Comparison of ENCODE assay signal across 8 cellular contexts in the genomic region with DNA sequence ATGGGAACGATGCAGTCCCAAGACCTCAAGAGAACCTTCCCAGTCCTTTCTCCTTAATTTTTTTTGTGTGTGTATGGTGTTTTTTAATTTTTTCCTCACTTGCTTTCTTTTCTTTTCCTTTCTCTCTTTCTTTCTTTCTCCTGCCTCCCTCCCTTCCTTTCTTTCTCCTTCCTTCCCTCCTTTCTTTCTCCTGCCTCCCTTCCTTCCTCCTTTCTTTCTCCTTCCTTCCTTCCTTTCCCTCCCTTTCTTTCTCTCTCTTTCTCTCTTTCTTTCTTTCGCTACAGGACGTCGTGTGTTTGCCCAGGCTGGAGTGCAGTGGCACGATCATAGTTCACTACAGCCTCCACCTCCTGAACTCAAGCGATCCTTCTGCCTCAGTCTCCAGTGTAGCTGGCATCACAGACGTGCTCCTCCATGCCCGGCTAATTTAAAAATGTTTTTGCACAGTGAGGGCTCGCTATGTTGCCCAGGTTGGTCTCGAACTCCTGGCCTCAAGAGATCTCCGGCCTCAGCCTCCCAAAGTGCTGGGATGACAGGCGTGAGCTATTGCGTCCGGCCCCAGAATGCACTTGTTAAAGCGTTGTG. TPM values are rescaled to one million over a fixed set of nuclear protein-coding genes. Genes with fewer than 3 reads are reported as not detected.
DNase-seq lines count a peak whose midpoint lies in the region; ATAC-seq, FAIRE-seq and TF ChIP-seq lines count a peak whose summit lies in the region.

No MANE protein-coding gene starts in this region.

- no peak overlapping the region for H3K27ac ChIP-seq in GM12878 (ENCODE audit: control insufficient read depth, insufficient read depth)
- H3K27ac ChIP-seq in tibial artery = peak overlapping the region; percentile 94 to 97

- in situ Hi-C loops in GM12878 (cut with MboI) = no loop called here

- no peak for FAIRE-seq in GM12878 (lab: Jason Lieb, UNC)

- peak overlapping the region; percentile 70 for H3K4me3 Mint-ChIP-seq in activated naive CD4-positive, alpha-beta T cell treated with anti-CD3 and anti-CD28 coated beads for 36 hours
- peak overlapping the region; percentile 71 for H3K4me3 Mint-ChIP-seq in memory B cell

- CTCF ChIA-PET in activated naive CD4-positive, alpha-beta T cell treated with anti-CD3 and anti-CD28 coated beads for 36 hours (lab: Charles Lee) = interaction anchor here (0.6 to 2.5 kb wide), 13 partner anchors 9 to 686 kb away, joined by 3 to 16 read pairs (median 3); no protein-coding TSS in a partner anchor
- CTCF ChIA-PET in GM12878 (lab: Yijun Ruan, JAX) = interaction anchor here (0.6 to 1.9 kb wide), 10 partner anchors 8 to 528 kb away, joined by 3 to 9 read pairs (median 3); no protein-coding TSS in a partner anchor

- POLR2A ChIA-PET in GM12878 (lab: Charles Lee) = interaction anchor here (0.6 kb wide), 1 partner anchor 101 kb away, joined by 5 read pairs; no protein-coding TSS in a partner anchor

- H3K4me1 ChIP-seq in GM12878 (ENCODE audit: control insufficient read depth, insufficient read depth, low read length) = peaks cover 6% of the 10 kb centered on the region
- peaks cover 0 to 29% (median 16%) of the 10 kb centered on the region in 4 donors for H3K4me1 ChIP-seq in tibial artery

- no peaks in the 10 kb centered on the region for H3K9me3 ChIP-seq in GM12878 (replicated peaks; ENCODE audit: control insufficient read depth, insufficient read depth, low read length)
- no peaks in the 10 kb centered on the region for H3K9me3 ChIP-seq in tibial artery

- peaks cover 20% of the 10 kb centered on the region for H3K36me3 Mint-ChIP-seq in activated naive CD4-positive, alpha-beta T cell treated with anti-CD3 and anti-CD28 coated beads for 36 hours (ENCODE audit: low read depth)
- H3K36me3 Mint-ChIP-seq in memory B cell = peaks cover 5% of the 10 kb centered on the region

- peak overlapping the region; percentile 68 for H3K27ac Mint-ChIP-seq in activated naive CD4-positive, alpha-beta T cell treated with anti-CD3 and anti-CD28 coated beads for 36 hours
- H3K27ac Mint-ChIP-seq in memory B cell = peak overlapping the region; percentile 92

- no peak for TF ChIP-seq POLR2A in GM12878 (IDR thresholded peaks at IDR 0.05; ENCODE audit: low read depth, low read length)

- RAD21 ChIA-PET in GM12878 (lab: Charles Lee; ENCODE audit: unreplicated experiment) = interaction anchor here (0.6 to 1.6 kb wide), 3 partner anchors 53 to 324 kb away, joined by 3 to 5 read pairs (median 3); a partner anchor contains a TSS

- SMC1A ChIA-PET in GM12878 (lab: Charles Lee; ENCODE audit: uncharacterized antibody, unreplicated experiment) = no interaction called here

- 79% methylated on average over 15 of the region's 15 CpGs for WGBS in GM12878 (ENCODE audit: insufficient coverage, insufficient replicate concordance, low lambda C conversion rate, missing lambda C conversion rate)

- H3K36me3 ChIP-seq in GM12878 (ENCODE audit: control insufficient read depth in 2 of 2, insufficient read depth in 2 of 2, low read length in 1 of 2) (no peaks in the 10 kb centered on the region), tibial artery (peaks cover 0 to 12% (median 0%) of the 10 kb centered on the region in 3 donors)

- H3K27me3 Mint-ChIP-seq in activated naive CD4-positive, alpha-beta T cell treated with anti-CD3 and anti-CD28 coated beads for 36 hours (ENCODE audit: low read depth) = no peaks in the 10 kb centered on the region
- no peaks in the 10 kb centered on the region for H3K27me3 Mint-ChIP-seq in memory B cell

- intact Hi-C loops in activated naive CD4-positive, alpha-beta T cell treated with anti-CD3 and anti-CD28 coated beads for 36 hours (cut with micrococcal nuclease) = loop anchor here (1.0 to 10.0 kb wide), 6 partner anchors 12 to 1209 kb away; a partner anchor contains a TSS
- intact Hi-C loops in GM12878 (cut with micrococcal nuclease; ENCODE audit: unreplicated experiment) = loop anchor here (1.0 to 10.0 kb wide), 3 partner anchors 209 to 659 kb away; no protein-coding TSS in a partner anchor
- intact Hi-C loops in tibial artery (cut with DNase I; ENCODE audit: low total_unique reads) = loop anchor here (10.0 kb wide), 1 partner anchor 79 kb away; a partner anchor contains a TSS

- H3K4me3 ChIP-seq in GM12878 = peak overlapping the region; percentile 7; the same call in 1 of the 2 replicates
- peak overlapping the region; percentile 72 to 88 for H3K4me3 ChIP-seq in tibial artery

- BruUV-seq in GM12878 (replicated peaks; lab: Mats Ljungman, UMichigan) = no TSS peak

- peak overlapping the region; percentile 84 for H3K4me2 ChIP-seq in GM12878 (ENCODE audit: control insufficient read depth, insufficient read depth)

- TF ChIP-seq CTCF in GM12878 (IDR thresholded peaks at IDR 0.05 in 2 of 3, conservative IDR thresholded peaks at IDR 0.05 in 1 of 3; ENCODE audit: control insufficient read depth in 2 of 3, extremely low read depth in 1 of 3, insufficient read depth in 1 of 3, low read depth in 3 of 3, low read length in 3 of 3) (no peak), tibial artery (IDR thresholded peaks at IDR 0.05) (no peak)

- no peak for DNase-seq in activated naive CD4-positive, alpha-beta T cell treated with anti-CD3 and anti-CD28 coated beads for 36 hours
- DNase-seq in activated naive CD4-positive, alpha-beta T cell (lab: John Stamatoyannopoulos, UW) = no peak
- no peak for DNase-seq in GM12878 (ENCODE audit: low read depth, low spot score)
- no peak for DNase-seq in memory B cell (ENCODE audit: low spot score in 2 of 2)
- no peak for DNase-seq in tibial artery
- no peak for DNase-seq in germinal center (ENCODE audit: low spot score)
- DNase-seq in NOMO-1 treated with DMSO at 0.1 percent for 48 hours (lab: John Stamatoyannopoulos, UW; ENCODE audit: unreplicated experiment) = no peak

- H2AFZ ChIP-seq in GM12878 (ENCODE audit: control insufficient read depth, low read depth, low read length) = peak overlapping the region; percentile 80

- ATAC-seq in GM12878 (no peak), memory B cell (ENCODE audit: low read depth) (no peak), GM21737 (IDR thresholded peaks at IDR 0.05; ENCODE audit: unreplicated experiment) (no peak)

- TF ChIP-seq EP300 in GM12878 (IDR thresholded peaks at IDR 0.05; ENCODE audit: borderline replicate concordance in 1 of 2, control insufficient read depth in 1 of 2, low read depth in 2 of 2, low read length in 2 of 2) = no peak

- peak overlapping the region; percentile 58 for H3K9ac ChIP-seq in GM12878 (ENCODE audit: control insufficient read depth, insufficient read depth, low read length)

- H4K20me1 ChIP-seq in GM12878 (ENCODE audit: control insufficient read depth, insufficient read depth) = no peaks in the 10 kb centered on the region

- H3K79me2 ChIP-seq in GM12878 (ENCODE audit: control insufficient read depth, insufficient read depth, low read length) = peaks cover 12% of the 10 kb centered on the region

- H3K4me1 Mint-ChIP-seq in activated naive CD4-positive, alpha-beta T cell treated with anti-CD3 and anti-CD28 coated beads for 36 hours (ENCODE audit: low read depth) = peaks cover 30% of the 10 kb centered on the region
- peaks cover 21% of the 10 kb centered on the region for H3K4me1 Mint-ChIP-seq in memory B cell

- H3K9me3 Mint-ChIP-seq in activated naive CD4-positive, alpha-beta T cell treated with anti-CD3 and anti-CD28 coated beads for 36 hours = no peaks in the 10 kb centered on the region
- H3K9me3 Mint-ChIP-seq in memory B cell = no peaks in the 10 kb centered on the region

- TF ChIP-seq RAD21 in GM12878 (IDR thresholded peaks at IDR 0.05; ENCODE audit: insufficient read depth, low read depth, low read length) = no peak

- no peaks in the 10 kb centered on the region for H3K27me3 ChIP-seq in GM12878 (replicated peaks in 1 of 2; ENCODE audit: control insufficient read depth in 2 of 2, insufficient read depth in 2 of 2, low read length in 1 of 2)
- no peaks in the 10 kb centered on the region for H3K27me3 ChIP-seq in tibial artery

RNA-seq across cellular contexts. Expression of a gene that starts 0.7 kb away (rescaled TPM):
- 10 to 100 TPM; 57.3 to 57.6 TPM for total RNA-seq in activated naive CD4-positive, alpha-beta T cell treated with anti-CD3 and anti-CD28 coated beads for 36 hours
- total RNA-seq in GM12878 (2013; cell fraction: nucleolus; rRNA removed) = 46.1 and 48.0 TPM in 2 replicates
- total RNA-seq in GM12878 (2014; rRNA removed) (47.7 TPM in 2 replicates), GM12878 (2014; rRNA removed; fragmentation: Illumina TruSeq; extraction: Trizol) (51.7 and 52.0 TPM in 2 replicates), GM12878 (2021) (44.7 and 45.0 TPM in 2 replicates)
- 19.8 TPM for polyA plus RNA-seq in GM12878 (2011; ENCODE audit: low read depth)
- polyA plus RNA-seq in GM12878 (2011; rRNA removed) (70.8 and 104 TPM in 2 replicates), GM12878 (2014; fragmentation: Illumina TruSeq; extraction: Trizol) (62.9 and 102 TPM in 2 replicates), GM12878 (2014; fragmentation: Nextera tagmentation; extraction: Ambion mirVana) (10 to 100 TPM; 24.7 to 29.9 TPM), GM12878 (2014; rRNA removed) (38.8 and 46.9 TPM in 2 replicates), GM12878 (2016; fragmentation: Nextera tagmentation; extraction: Ambion mirVana) (10 to 100 TPM; 83.8 to 88.5 TPM)
- polyA plus RNA-seq in GM12878 (2011; cell fraction: cytosol; rRNA removed) = 26.4 and 28.1 TPM in 2 replicates
- 30.3 and 31.0 TPM in 2 replicates for polyA plus RNA-seq in GM12878 (2011; cell fraction: nucleus; rRNA removed)
- polyA plus RNA-seq in GM12878 (2012) = 25.1 and 28.2 TPM in 2 replicates
- 24.6 and 40.3 TPM in 2 replicates for polyA minus RNA-seq in GM12878 (2011; rRNA and poly(A)+ RNA removed)
- 12.6 and 14.3 TPM in 2 replicates for polyA minus RNA-seq in GM12878 (2011; cell fraction: cytosol; rRNA and poly(A)+ RNA removed)
- polyA minus RNA-seq in GM12878 (2011; cell fraction: nucleus; rRNA and poly(A)+ RNA removed) = 26.6 and 36.3 TPM in 2 replicates

RNA-seq across cellular contexts. Expression of a gene that starts 12.0 kb away (rescaled TPM):
- 10 to 100 TPM; 17.3 to 18.7 TPM for total RNA-seq in activated naive CD4-positive, alpha-beta T cell treated with anti-CD3 and anti-CD28 coated beads for 36 hours
- total RNA-seq in GM12878 (2013; cell fraction: nucleolus; rRNA removed) = 8.2 and 9.0 TPM in 2 replicates
- total RNA-seq in GM12878 (2014; rRNA removed) (29.9 and 31.3 TPM in 2 replicates), GM12878 (2014; rRNA removed; fragmentation: Illumina TruSeq; extraction: Trizol) (26.4 and 28.6 TPM in 2 replicates), GM12878 (2021) (18.7 and 23.1 TPM in 2 replicates)
- 16.1 TPM for polyA plus RNA-seq in GM12878 (2011; ENCODE audit: low read depth)
- polyA plus RNA-seq in GM12878 (2011; rRNA removed) (28.6 and 32.2 TPM in 2 replicates), GM12878 (2014; fragmentation: Illumina TruSeq; extraction: Trizol) (25.8 and 26.2 TPM in 2 replicates), GM12878 (2014; fragmentation: Nextera tagmentation; extraction: Ambion mirVana) (10 to 100 TPM; 72.9 to 74.5 TPM), GM12878 (2014; rRNA removed) (23.7 and 28.5 TPM in 2 replicates), GM12878 (2016; fragmentation: Nextera tagmentation; extraction: Ambion mirVana) (10 to 100 TPM; 58.1 TPM)
- 15.3 and 16.2 TPM in 2 replicates for polyA plus RNA-seq in GM12878 (2011; cell fraction: cytosol; rRNA removed)
- polyA plus RNA-seq in GM12878 (2011; cell fraction: nucleus; rRNA removed) = 6.2 and 7.4 TPM in 2 replicates
- polyA plus RNA-seq in GM12878 (2012) = 15.4 and 18.3 TPM in 2 replicates
- polyA minus RNA-seq in GM12878 (2011; rRNA and poly(A)+ RNA removed) = 7.9 and 8.1 TPM in 2 replicates
- 2.5 and 3.7 TPM in 2 replicates for polyA minus RNA-seq in GM12878 (2011; cell fraction: cytosol; rRNA and poly(A)+ RNA removed)
- polyA minus RNA-seq in GM12878 (2011; cell fraction: nucleus; rRNA and poly(A)+ RNA removed) = 5.0 and 7.8 TPM in 2 replicates
